21 cellular contexts compared by ENCODE assay signal in genomic region chr6:144744720-144745119, GRCh38.
A peak's percentile ranks its signal among the peaks of the same experiment; 100 is the strongest.
DNase-seq lines count a peak whose midpoint lies in the region; ATAC-seq and TF ChIP-seq lines count a peak whose summit lies in the region.
"Had no signal": no experiment of that assay in that cellular context is flagged by ENCODE, and none has a peak within 500 bp of the region (broad histone marks: within the 10 kb centered on the region; RNA-seq: fewer than 3 reads in every experiment).

No MANE protein-coding gene starts in this region.

- peaks cover 31 to 47% of the 10 kb centered on the region in 2 donors for H3K4me1 Mint-ChIP-seq in natural killer cell
- peaks cover 20 to 22% of the 10 kb centered on the region in 2 donors for H3K4me1 Mint-ChIP-seq in natural killer cell treated with Interleukin-12 subunit alpha and Interleukin-12 subunit beta and Interleukin-15 and Interleukin-18, amount 100 ng/mL, for 72 hours (ENCODE audit: low read depth in 2 of 2)
- H3K4me1 Mint-ChIP-seq: activated CD4-positive, alpha-beta T cell treated with anti-CD3 and anti-CD28 coated beads for 36 hours had no signal

- no peaks in the 10 kb centered on the region for H3K9me3 Mint-ChIP-seq in natural killer cell
- no peaks in the 10 kb centered on the region for H3K9me3 Mint-ChIP-seq in natural killer cell treated with Interleukin-12 subunit alpha and Interleukin-12 subunit beta and Interleukin-15 and Interleukin-18, amount 100 ng/mL, for 72 hours
- H3K9me3 Mint-ChIP-seq: activated naive CD4-positive, alpha-beta T cell treated with anti-CD3 and anti-CD28 coated beads, Interleukin-2, amount 50 U/mL, for 24 hours; CD8-positive, alpha-beta memory T cell; dendritic cell treated with granulocyte-macrophage colony-stimulating factor and Interleukin-4, amounts not matched to agents 40 ng/mL and 50 ng/mL, for 4 days; mesothelial cell of epicardium had no signal

- DNase-seq in natural killer cell (no peak), NCI-H82 (lab: John Stamatoyannopoulos, UW) (peak; percentile 68), left lobe of liver (ENCODE audit: low spot score) (no peak), upper lobe of right lung (no peak), G401 (ENCODE audit: low spot score) (no peak), NCI-H1105 treated with DMSO at 0.1 percent for 48 hours (lab: John Stamatoyannopoulos, UW) (no peak), osteoblast (ENCODE audit: insufficient read length, low spot score, missing footprints) (no peak)
- DNase-seq in natural killer cell treated with Interleukin-12 subunit alpha and Interleukin-12 subunit beta and Interleukin-15 and Interleukin-18, amount 100 ng/mL, for 72 hours (ENCODE audit: low spot score): no peak
- DNase-seq: activated CD4-positive, alpha-beta T cell treated with anti-CD3 and anti-CD28 coated beads for 36 hours; activated T-cell treated with anti-CD3 and anti-CD28 coated beads for 4 hours; CD8-positive, alpha-beta memory T cell; erythroblast; KG1; NCI-H1694; SIG-M5; stimulated activated naive CD4-positive, alpha-beta T cell treated with Interleukin-2 at 50 U/mL for 16 hours; T-helper 9 cell had no signal

- H4K20me1 ChIP-seq in osteoblast (ENCODE audit: insufficient read depth, low read length): no peaks in the 10 kb centered on the region

- no peak overlapping the region for H3K4me2 ChIP-seq in osteoblast (ENCODE audit: insufficient read depth, low read length)

- no peaks in the 10 kb centered on the region for H3K27me3 Mint-ChIP-seq in natural killer cell (ENCODE audit: low read depth in 2 of 2)
- H3K27me3 Mint-ChIP-seq in natural killer cell treated with Interleukin-12 subunit alpha and Interleukin-12 subunit beta and Interleukin-15 and Interleukin-18, amount 100 ng/mL, for 72 hours: no peaks in the 10 kb centered on the region
- H3K27me3 Mint-ChIP-seq: activated CD4-positive, alpha-beta T cell treated with anti-CD3 and anti-CD28 coated beads for 36 hours; activated naive CD4-positive, alpha-beta T cell treated with anti-CD3 and anti-CD28 coated beads, Interleukin-2, amount 50 U/mL, for 24 hours; CD8-positive, alpha-beta memory T cell; dendritic cell treated with granulocyte-macrophage colony-stimulating factor and Interleukin-4, amounts not matched to agents 40 ng/mL and 50 ng/mL, for 4 days had no signal

- no peaks in the 10 kb centered on the region for H3K79me2 ChIP-seq in osteoblast (ENCODE audit: insufficient read depth, low read length)
- H3K79me2 ChIP-seq: parathyroid adenoma had no signal

- H3K36me3 ChIP-seq in upper lobe of right lung (peaks cover 19% of the 10 kb centered on the region), osteoblast (ENCODE audit: insufficient read depth, low read length) (peaks cover 4% of the 10 kb centered on the region)

- H3K27me3 ChIP-seq in upper lobe of right lung: no peaks in the 10 kb centered on the region
- no peaks in the 10 kb centered on the region for H3K27me3 ChIP-seq in osteoblast (ENCODE audit: insufficient read depth, low read length)

- intact Hi-C loops in natural killer cell (cut with micrococcal nuclease): no loop called here
- intact Hi-C loops in upper lobe of right lung (cut with DNase I): no loop called here

- no peaks in the 10 kb centered on the region for H3K9me3 ChIP-seq in upper lobe of right lung
- H3K9me3 ChIP-seq in osteoblast (ENCODE audit: low read depth, low read length): no peaks in the 10 kb centered on the region

- H3K4me3 Mint-ChIP-seq in natural killer cell: no peak overlapping the region
- H3K4me3 Mint-ChIP-seq in natural killer cell treated with Interleukin-12 subunit alpha and Interleukin-12 subunit beta and Interleukin-15 and Interleukin-18, amount 100 ng/mL, for 72 hours: no peak overlapping the region
- H3K4me3 Mint-ChIP-seq: activated CD4-positive, alpha-beta T cell treated with anti-CD3 and anti-CD28 coated beads for 36 hours; activated naive CD4-positive, alpha-beta T cell treated with anti-CD3 and anti-CD28 coated beads, Interleukin-2, amount 50 U/mL, for 24 hours; CD8-positive, alpha-beta memory T cell; dendritic cell treated with granulocyte-macrophage colony-stimulating factor and Interleukin-4, amounts not matched to agents 40 ng/mL and 50 ng/mL, for 4 days; mesothelial cell of epicardium had no signal

- H3K4me1 ChIP-seq in upper lobe of right lung: peaks cover 7% of the 10 kb centered on the region
- H3K4me1 ChIP-seq in osteoblast (ENCODE audit: insufficient read depth, low read length): no peaks in the 10 kb centered on the region

- in situ Hi-C loops in G401 (cut with HindIII; ENCODE audit: low sequenced_read_pairs): no loop called here

- ATAC-seq in natural killer cell: no peak
- no peak for ATAC-seq in natural killer cell treated with Interleukin-12 subunit alpha and Interleukin-12 subunit beta and Interleukin-15 and Interleukin-18, amount 100 ng/mL, for 72 hours
- peak; percentile 96 for ATAC-seq in left lobe of liver
- peak; percentile 38 for ATAC-seq in upper lobe of right lung
- ATAC-seq: activated CD4-positive, alpha-beta T cell treated with anti-CD3 and anti-CD28 coated beads for 36 hours had no signal

- no peaks in the 10 kb centered on the region for H3K36me3 Mint-ChIP-seq in natural killer cell
- H3K36me3 Mint-ChIP-seq in natural killer cell treated with Interleukin-12 subunit alpha and Interleukin-12 subunit beta and Interleukin-15 and Interleukin-18, amount 100 ng/mL, for 72 hours: no peaks in the 10 kb centered on the region

- H3K4me3 ChIP-seq in upper lobe of right lung (no peak overlapping the region), osteoblast (ENCODE audit: insufficient read depth, low read length) (no peak overlapping the region)

- H2AFZ ChIP-seq in osteoblast (ENCODE audit: low read length): no peak overlapping the region
- H2AFZ ChIP-seq: parathyroid adenoma had no signal

- peak overlapping the region; percentile 48 to 51 for H3K27ac Mint-ChIP-seq in natural killer cell
- H3K27ac Mint-ChIP-seq in natural killer cell treated with Interleukin-12 subunit alpha and Interleukin-12 subunit beta and Interleukin-15 and Interleukin-18, amount 100 ng/mL, for 72 hours: peak overlapping the region in 1 of 2 donors; percentile 68
- H3K27ac Mint-ChIP-seq: activated CD4-positive, alpha-beta T cell treated with anti-CD3 and anti-CD28 coated beads for 36 hours; activated naive CD4-positive, alpha-beta T cell treated with anti-CD3 and anti-CD28 coated beads, Interleukin-2, amount 50 U/mL, for 24 hours; dendritic cell treated with granulocyte-macrophage colony-stimulating factor and Interleukin-4, amounts not matched to agents 40 ng/mL and 50 ng/mL, for 4 days had no signal

- no peak overlapping the region for H3K27ac ChIP-seq in upper lobe of right lung
- H3K27ac ChIP-seq in osteoblast (ENCODE audit: low read depth, low read length): no peak overlapping the region
- H3K27ac ChIP-seq: parathyroid adenoma had no signal

- no peak for TF ChIP-seq CTCF in natural killer cell (IDR thresholded peaks at IDR 0.05)
- no peak for TF ChIP-seq CTCF in upper lobe of right lung (IDR thresholded peaks at IDR 0.05)
- no peak for TF ChIP-seq CTCF in osteoblast (IDR thresholded peaks at IDR 0.05; ENCODE audit: extremely low read depth, low read depth, low read length)

Comparison
In these comparisons a context has a peak if more than half of its experiments do, and no peak if none do; other contexts are left out.
1. ATAC-seq: peak in left lobe of liver (single experiment) and upper lobe of right lung (single experiment); none in natural killer cell (0 of 3) and natural killer cell treated with Interleukin-12 subunit alpha and Interleukin-12 subunit beta and Interleukin-15 and Interleukin-18, amount 100 ng/mL, for 72 hours (0 of 2).